In the genomic region with DNA sequence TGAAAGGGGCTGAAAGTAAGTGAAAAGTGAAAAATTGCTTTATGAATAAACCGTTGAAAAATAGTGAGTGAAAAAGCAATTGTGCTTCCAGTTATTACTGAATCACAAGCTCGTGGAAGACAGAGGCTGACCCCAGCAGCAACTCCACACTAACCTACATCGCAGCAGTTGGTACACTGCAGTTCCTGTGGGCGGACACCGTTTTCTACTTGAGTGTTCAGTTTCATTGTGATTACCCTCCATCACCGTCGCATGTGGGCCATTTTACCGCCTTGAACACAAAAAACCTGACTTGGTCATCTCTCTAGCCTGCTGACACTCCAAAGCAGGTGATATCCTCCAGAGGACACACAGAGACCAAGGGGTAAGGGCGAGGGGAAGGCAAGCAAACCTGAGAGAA, we compare ENCODE assay signal across 12 cellular contexts. TPM values are rescaled to one million over a fixed set of nuclear protein-coding genes. Genes with fewer than 3 reads are reported as not detected.
DNase-seq lines count a peak whose midpoint lies in the region; ATAC-seq and TF ChIP-seq lines count a peak whose summit lies in the region.
"Had no signal": no experiment of that assay in that cellular context is flagged by ENCODE, and none has a peak within 500 bp of the region (broad histone marks: within the 10 kb centered on the region; RNA-seq: fewer than 3 reads in every experiment).

No MANE protein-coding gene starts in this region.

- no peaks in the 10 kb centered on the region for H3K27me3 Mint-ChIP-seq in activated T-helper 17 cell treated with anti-CD3 and anti-CD28 coated beads, Interleukin-2, amount 50 U/mL, for 72 hours
- H3K27me3 Mint-ChIP-seq: brain had no signal

- H3K27ac Mint-ChIP-seq in activated T-helper 17 cell treated with anti-CD3 and anti-CD28 coated beads, Interleukin-2, amount 50 U/mL, for 72 hours: peak overlapping the region; percentile 11

- H3K4me3 ChIP-seq in BLaER1 treated with 17β-estradiol and CSF1 and Interleukin-3, amounts not matched to agents 10 nM and 100 nM: no peak overlapping the region
- no peak overlapping the region for H3K4me3 ChIP-seq in prostate gland
- H3K4me3 ChIP-seq: lower lobe of right lung, thoracic aorta had no signal

- peaks cover 0 to 16% (median 0%) of the 10 kb centered on the region in 11 experiments; a peak in 2 of 22 replicates for H4K20me1 ChIP-seq in BLaER1 treated with 17β-estradiol and CSF1 and Interleukin-3, amounts not matched to agents 10 nM and 100 nM

- H3K4me1 ChIP-seq in BLaER1 treated with 17β-estradiol and CSF1 and Interleukin-3, amounts not matched to agents 10 nM and 100 nM: peaks cover 64 to 91% (median 72%) of the 10 kb centered on the region in 10 experiments
- H3K4me1 ChIP-seq in prostate gland (replicated peaks): no peaks in the 10 kb centered on the region
- H3K4me1 ChIP-seq: lower lobe of right lung had no signal

- no peak for TF ChIP-seq CTCF in prostate gland (IDR thresholded peaks at IDR 0.05)

- H3K9me3 Mint-ChIP-seq in activated T-helper 17 cell treated with anti-CD3 and anti-CD28 coated beads, Interleukin-2, amount 50 U/mL, for 72 hours: no peaks in the 10 kb centered on the region
- H3K9me3 Mint-ChIP-seq: brain had no signal

- peak overlapping the region; percentile 53 for H3K4me3 Mint-ChIP-seq in activated T-helper 17 cell treated with anti-CD3 and anti-CD28 coated beads, Interleukin-2, amount 50 U/mL, for 72 hours
- H3K4me3 Mint-ChIP-seq: brain had no signal

- H3K36me3 ChIP-seq in BLaER1 treated with 17β-estradiol and CSF1 and Interleukin-3, amounts not matched to agents 10 nM and 100 nM: peaks cover 0 to 9% (median 2%) of the 10 kb centered on the region in 11 experiments; a peak in 6 of 22 replicates
- no peaks in the 10 kb centered on the region for H3K36me3 ChIP-seq in prostate gland
- H3K36me3 ChIP-seq: lower lobe of right lung, thoracic aorta had no signal

- H3K36me3 Mint-ChIP-seq in activated T-helper 17 cell treated with anti-CD3 and anti-CD28 coated beads, Interleukin-2, amount 50 U/mL, for 72 hours (ENCODE audit: low read depth): peaks cover 21% of the 10 kb centered on the region
- H3K36me3 Mint-ChIP-seq: brain had no signal

- H3K4me2 ChIP-seq in BLaER1 treated with 17β-estradiol and CSF1 and Interleukin-3, amounts not matched to agents 10 nM and 100 nM: peak overlapping the region; percentile 16 to 70 (median 48); a peak in 19 of 22 replicates

- H3K4me1 Mint-ChIP-seq in activated T-helper 17 cell treated with anti-CD3 and anti-CD28 coated beads, Interleukin-2, amount 50 U/mL, for 72 hours: peaks cover 58% of the 10 kb centered on the region

- intact Hi-C loops in prostate gland (cut with DNase I): no loop called here

- no peak overlapping the region for H3K27ac ChIP-seq in BLaER1 treated with 17β-estradiol and CSF1 and Interleukin-3, amounts not matched to agents 10 nM and 100 nM
- no peak overlapping the region for H3K27ac ChIP-seq in prostate gland
- H3K27ac ChIP-seq: lower lobe of right lung, thoracic aorta had no signal

- H3K9me3 ChIP-seq in BLaER1 treated with 17β-estradiol and CSF1 and Interleukin-3, amounts not matched to agents 10 nM and 100 nM (replicated peaks in 1 of 11): no peaks in the 10 kb centered on the region; a peak in 1 of 22 replicates
- no peaks in the 10 kb centered on the region for H3K9me3 ChIP-seq in prostate gland
- H3K9me3 ChIP-seq: lower lobe of right lung, thoracic aorta had no signal

- peak; percentile 85 for ATAC-seq in GM19452 (IDR thresholded peaks at IDR 0.05; ENCODE audit: unreplicated experiment)
- peak; percentile 74 for ATAC-seq in HG03280 (IDR thresholded peaks at IDR 0.05; ENCODE audit: unreplicated experiment)
- ATAC-seq in activated T-helper 17 cell treated with anti-CD3 and anti-CD28 coated beads, Interleukin-2, amount 50 U/mL, for 72 hours (replicated peaks): peak; percentile 88
- ATAC-seq: lower lobe of right lung had no signal

- DNase-seq in C1 segment of cervical spinal cord (lab: John Stamatoyannopoulos, UW) (no peak), prostate gland (ENCODE audit: low spot score) (no peak), Ammon's horn (ENCODE audit: low spot score) (no peak), amygdala (lab: John Stamatoyannopoulos, UW) (no peak)
- DNase-seq: lower lobe of right lung, NCI-H1436 had no signal

- H3K9ac ChIP-seq in BLaER1 treated with 17β-estradiol and CSF1 and Interleukin-3, amounts not matched to agents 10 nM and 100 nM: no peak overlapping the region

- 88% methylated on average over 9 of the region's 9 CpGs for WGBS in prostate gland

- no peaks in the 10 kb centered on the region for H3K27me3 ChIP-seq in BLaER1 treated with 17β-estradiol and CSF1 and Interleukin-3, amounts not matched to agents 10 nM and 100 nM
- H3K27me3 ChIP-seq in prostate gland (replicated peaks; ENCODE audit: insufficient read depth): no peaks in the 10 kb centered on the region

- TF ChIP-seq POLR2A in prostate gland (IDR thresholded peaks at IDR 0.05): no peak

RNA-seq across cellular contexts. Expression of gene PRDM1, which starts 28.4 kb away (rescaled TPM):
- total RNA-seq in activated T-helper 17 cell treated with anti-CD3 and anti-CD28 coated beads, Interleukin-2, amount 50 U/mL, for 72 hours: 100 to 1,000 TPM; 138 to 149 TPM
- total RNA-seq in prostate gland: 1 to 10 TPM; 3.5 TPM

Comparison
In these comparisons a context has a peak if more than half of its experiments do, and no peak if none do; other contexts are left out.
1. RNA of gene PRDM1, which starts 28.4 kb away (total RNA-seq): 138 to 149 TPM in activated T-helper 17 cell treated with anti-CD3 and anti-CD28 coated beads, Interleukin-2, amount 50 U/mL, for 72 hours; 3.5 TPM in prostate gland; every median in the first group is over 10 times any median in the second.
2. Peak in every context shown above with its lines, with median percentiles within 50 percentile points of each other: ATAC-seq.